ENCODE assay signal across 27 cellular contexts in the genomic region with DNA sequence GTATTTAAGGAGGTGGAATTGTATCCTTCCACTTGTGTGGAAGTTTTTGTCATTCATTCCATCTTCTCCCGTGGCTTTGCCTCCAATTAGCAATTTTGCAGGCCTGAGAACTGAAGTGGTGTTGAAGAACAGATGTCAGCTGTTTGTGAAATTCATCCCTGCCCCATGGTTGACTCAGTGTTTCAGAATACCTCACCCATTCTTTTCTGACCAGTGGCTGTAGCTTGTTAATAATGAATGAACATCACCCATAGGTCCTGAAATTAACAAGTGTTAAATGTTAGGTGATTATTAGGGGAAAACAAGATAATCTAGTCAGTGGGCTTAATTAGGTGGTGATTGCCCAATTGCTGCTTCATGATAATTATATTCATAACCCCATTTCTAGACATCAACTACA. TPM values are rescaled to one million over a fixed set of nuclear protein-coding genes. Genes with fewer than 3 reads are reported as not detected.
DNase-seq lines count a peak whose midpoint lies in the region; FAIRE-seq and TF ChIP-seq lines count a peak whose summit lies in the region.
"Had no signal": no experiment of that assay in that cellular context is flagged by ENCODE, and none has a peak within 500 bp of the region (broad histone marks: within the 10 kb centered on the region; RNA-seq: fewer than 3 reads in every experiment).

No MANE protein-coding gene starts in this region.

- H3K27me3 ChIP-seq in astrocyte (ENCODE audit: insufficient read depth, low read length) (no peaks in the 10 kb centered on the region), suprapubic skin (no peaks in the 10 kb centered on the region), A673 (replicated peaks; ENCODE audit: insufficient read depth, low read depth, low read length, poor library complexity) (no peaks in the 10 kb centered on the region)

- H3K4me2 ChIP-seq in astrocyte (ENCODE audit: low read length) = no peak overlapping the region

- peaks cover 10% of the 10 kb centered on the region for H3K4me1 ChIP-seq in astrocyte (ENCODE audit: insufficient read depth, low read length)
- peaks cover 56% of the 10 kb centered on the region for H3K4me1 ChIP-seq in suprapubic skin
- peaks cover 5% of the 10 kb centered on the region for H3K4me1 ChIP-seq in A673 (ENCODE audit: insufficient read depth, low read length, poor library complexity, severe bottlenecking)

- in situ Hi-C loops in GM13977 (cut with MboI; ENCODE audit: low pct_unique_long_range_greater_than_20kb, low sequenced_read_pairs, unreplicated experiment) = no loop called here

- H3K36me3 Mint-ChIP-seq in astrocyte (ENCODE audit: low read depth, unreplicated experiment) (peaks cover 3% of the 10 kb centered on the region), glutamatergic neuron (ENCODE audit: unreplicated experiment) (no peaks in the 10 kb centered on the region)
- H3K36me3 Mint-ChIP-seq: activated naive CD8-positive, alpha-beta T cell; CD8-positive, alpha-beta T cell had no signal

- H3K27ac Mint-ChIP-seq in astrocyte (ENCODE audit: unreplicated experiment) (peak overlapping the region; percentile 67), glutamatergic neuron (ENCODE audit: unreplicated experiment) (peak overlapping the region; percentile 86)
- H3K27ac Mint-ChIP-seq: activated naive CD8-positive, alpha-beta T cell; activated T-helper 17 cell treated with anti-CD3 and anti-CD28 coated beads, Interleukin-2, amount 50 U/mL, for 72 hours; CD8-positive, alpha-beta T cell; nephron progenitor cell; stimulated activated naive CD8-positive, alpha-beta T cell treated with anti-CD3 and anti-CD28 coated beads, Interleukin-15, Interleukin-2, amounts not matched to agents 100 ng/mL and 50 ng/mL, for 24 hours; type B pancreatic cell had no signal

- POLR2A ChIA-PET in A673 (lab: Charles Lee; ENCODE audit: low non-redundant PET) = no interaction called here

- no peak overlapping the region for H3K9ac ChIP-seq in astrocyte (ENCODE audit: low read length)

- H3K27me3 Mint-ChIP-seq in astrocyte (ENCODE audit: low read depth, unreplicated experiment) (no peaks in the 10 kb centered on the region), glutamatergic neuron (ENCODE audit: unreplicated experiment) (peaks cover 9% of the 10 kb centered on the region)
- H3K27me3 Mint-ChIP-seq: activated naive CD8-positive, alpha-beta T cell; activated T-helper 17 cell treated with anti-CD3 and anti-CD28 coated beads, Interleukin-2, amount 50 U/mL, for 72 hours; stimulated activated naive CD8-positive, alpha-beta T cell treated with anti-CD3 and anti-CD28 coated beads, Interleukin-15, Interleukin-2, amounts not matched to agents 100 ng/mL and 50 ng/mL, for 24 hours; type B pancreatic cell had no signal

- no peak overlapping the region for H3K27ac ChIP-seq in astrocyte (ENCODE audit: low read depth, low read length)
- peak overlapping the region; percentile 58 for H3K27ac ChIP-seq in substantia nigra (ENCODE audit: low read depth, low read length, poor library complexity, severe bottlenecking)
- no peak overlapping the region for H3K27ac ChIP-seq in suprapubic skin
- H3K27ac ChIP-seq in A673 (ENCODE audit: low read depth, low read length, poor library complexity, severe bottlenecking) = no peak overlapping the region
- H3K27ac ChIP-seq: 22Rv1 had no signal

- H3K4me3 ChIP-seq in astrocyte (ENCODE audit: insufficient read depth, low read depth, low read length) (no peak overlapping the region), suprapubic skin (no peak overlapping the region), A673 (ENCODE audit: low read depth, low read length, poor library complexity, severe bottlenecking) (no peak overlapping the region)

- H3K9me3 ChIP-seq in astrocyte (ENCODE audit: insufficient read depth, low read depth, low read length) (no peaks in the 10 kb centered on the region), suprapubic skin (no peaks in the 10 kb centered on the region), A673 (ENCODE audit: low read depth, low read length, poor library complexity, severe bottlenecking) (no peaks in the 10 kb centered on the region)

- no peak overlapping the region for H2AFZ ChIP-seq in astrocyte (ENCODE audit: low read depth, low read length)

- peaks cover 45% of the 10 kb centered on the region for H4K20me1 ChIP-seq in astrocyte (ENCODE audit: insufficient read depth, low read length)

- TF ChIP-seq CTCF in astrocyte (IDR thresholded peaks at IDR 0.05; ENCODE audit: insufficient read depth, low read depth, low read length) (no peak), glutamatergic neuron (IDR thresholded peaks at IDR 0.05; ENCODE audit: partially characterized antibody, unreplicated experiment) (no peak), suprapubic skin (IDR thresholded peaks at IDR 0.05) (no peak), A673 (conservative IDR thresholded peaks at IDR 0.05; ENCODE audit: low read depth, low read length) (no peak), GM13977 (IDR thresholded peaks at IDR 0.05; ENCODE audit: extremely low read depth, insufficient read depth, missing control alignments) (no peak)

- 77% methylated on average over 1 of the region's 1 CpG for WGBS in suprapubic skin

- no peak for FAIRE-seq in astrocyte (lab: Jason Lieb, UNC)
- FAIRE-seq: frontal cortex had no signal

- DNase-seq in DMS 273 (lab: John Stamatoyannopoulos, UW; ENCODE audit: unreplicated experiment) = peak; percentile 59
- no peak for DNase-seq in DMS 273 treated with DMSO at 0.1 percent for 48 hours (lab: John Stamatoyannopoulos, UW)
- no peak for DNase-seq in astrocyte (ENCODE audit: low read depth)
- no peak for DNase-seq in glutamatergic neuron
- no peak for DNase-seq in substantia nigra (lab: John Stamatoyannopoulos, UW)
- DNase-seq in suprapubic skin (ENCODE audit: low spot score in 2 of 2) = no peak
- DNase-seq in A673 (ENCODE audit: low spot score) = no peak
- no peak for DNase-seq in GM13977 (ENCODE audit: low spot score)
- DNase-seq: activated CD4-positive, alpha-beta T cell treated with anti-CD3 and anti-CD28 coated beads, Interleukin-2, amount 50 U/mL, for 4 hours; CD8-positive, alpha-beta T cell; DMS153; GOT3; Kasumi-1; left ventricle myocardium superior; NCI-H1048; NCI-H187 treated with DMSO at 0.1 percent for 48 hours; NCI-H2227 treated with DMSO at 0.1 percent for 48 hours; NCI-H82; nephron progenitor cell; T-helper 9 cell had no signal

- H3K36me3 ChIP-seq in astrocyte (ENCODE audit: insufficient read depth, low read length) = no peaks in the 10 kb centered on the region
- H3K36me3 ChIP-seq in suprapubic skin = no peaks in the 10 kb centered on the region
- no peaks in the 10 kb centered on the region for H3K36me3 ChIP-seq in A673 (ENCODE audit: insufficient read depth, low read length, poor library complexity, severe bottlenecking)

- TF ChIP-seq EP300 in suprapubic skin (IDR thresholded peaks at IDR 0.05) = no peak

- TF ChIP-seq POLR2A in suprapubic skin (IDR thresholded peaks at IDR 0.05) = no peak

- H3K9me3 Mint-ChIP-seq in astrocyte (ENCODE audit: unreplicated experiment) (no peaks in the 10 kb centered on the region), glutamatergic neuron (ENCODE audit: unreplicated experiment) (peaks cover 18% of the 10 kb centered on the region)
- H3K9me3 Mint-ChIP-seq: CD8-positive, alpha-beta T cell; nephron progenitor cell; stimulated activated naive CD8-positive, alpha-beta T cell treated with anti-CD3 and anti-CD28 coated beads, Interleukin-15, Interleukin-2, amounts not matched to agents 100 ng/mL and 50 ng/mL, for 24 hours; WTC11 had no signal

- H3K4me1 Mint-ChIP-seq in astrocyte (ENCODE audit: low read depth, unreplicated experiment) (peaks cover 77% of the 10 kb centered on the region), glutamatergic neuron (ENCODE audit: low read depth, unreplicated experiment) (peaks cover 80% of the 10 kb centered on the region)
- H3K4me1 Mint-ChIP-seq: activated T-helper 17 cell treated with anti-CD3 and anti-CD28 coated beads, Interleukin-2, amount 50 U/mL, for 72 hours had no signal

- CTCF ChIA-PET in A673 (lab: Charles Lee) = no interaction called here

- H3K79me2 ChIP-seq in astrocyte (ENCODE audit: insufficient read depth, low read length) = peaks cover 94% of the 10 kb centered on the region

- intact Hi-C loops in A673 (cut with micrococcal nuclease; ENCODE audit: unreplicated experiment) = no loop called here

- no TSS peak for BruUV-seq in A673 (replicated peaks; lab: Mats Ljungman, UMichigan)

- H3K4me3 Mint-ChIP-seq in astrocyte (ENCODE audit: unreplicated experiment) = no peak overlapping the region
- H3K4me3 Mint-ChIP-seq in glutamatergic neuron (ENCODE audit: unreplicated experiment) = peak overlapping the region; percentile 64
- H3K4me3 Mint-ChIP-seq: activated naive CD8-positive, alpha-beta T cell; activated T-helper 17 cell treated with anti-CD3 and anti-CD28 coated beads, Interleukin-2, amount 50 U/mL, for 72 hours; CD8-positive, alpha-beta T cell; nephron progenitor cell; stimulated activated naive CD8-positive, alpha-beta T cell treated with anti-CD3 and anti-CD28 coated beads, Interleukin-15, Interleukin-2, amounts not matched to agents 100 ng/mL and 50 ng/mL, for 24 hours; type B pancreatic cell; WTC11 had no signal

RNA-seq across cellular contexts. Expression of a gene that starts 11.7 kb away (rescaled TPM):
- total RNA-seq in astrocyte (98.4 and 126 TPM in 2 replicates), glutamatergic neuron (ENCODE audit: unreplicated experiment) (259 TPM), suprapubic skin (10 to 100 TPM; 16.4 to 35.2 (median 29.7) TPM), A673 (2021) (38.4 and 40.5 TPM in 2 replicates)
- total RNA-seq: CD8-positive, alpha-beta T cell had no signal
